12 cellular contexts compared by ENCODE assay signal in genomic region chr6:143694560-143694959, GRCh38. TPM values are rescaled to one million over a fixed set of nuclear protein-coding genes. Genes with fewer than 3 reads are reported as not detected.
A peak's percentile ranks its signal among the peaks of the same experiment; 100 is the strongest.
DNase-seq lines count a peak whose midpoint lies in the region; TF ChIP-seq lines count a peak whose summit lies in the region.
"Had no signal": no experiment of that assay in that cellular context is flagged by ENCODE, and none has a peak within 500 bp of the region (broad histone marks: within the 10 kb centered on the region; RNA-seq: fewer than 3 reads in every experiment).

No MANE protein-coding gene starts in this region.

- no CpG with 5 or more reads among the region's 7 CpGs for WGBS in mesendoderm (ENCODE audit: extremely low coverage, insufficient coverage, low lambda C conversion rate)

- H3K79me1 ChIP-seq in mesendoderm (ENCODE audit: low read length), result peaks cover 17% of the 10 kb centered on the region

- H3K9ac ChIP-seq in mesendoderm (ENCODE audit: low read length), result no peak overlapping the region

- no peak overlapping the region for H4K5ac ChIP-seq in mesendoderm (ENCODE audit: low read length)

- H3K9me3 ChIP-seq in ascending aorta, result no peaks in the 10 kb centered on the region
- H3K9me3 ChIP-seq: thyroid gland had no signal

- H3K4me3 Mint-ChIP-seq in HFFc6 (no peak overlapping the region), immature natural killer cell (no peak overlapping the region)
- H3K4me3 Mint-ChIP-seq: activated naive CD8-positive, alpha-beta T cell; T-cell had no signal

- H3K9me3 Mint-ChIP-seq in HFFc6, result no peaks in the 10 kb centered on the region
- H3K9me3 Mint-ChIP-seq in immature natural killer cell, result no peaks in the 10 kb centered on the region
- H3K9me3 Mint-ChIP-seq: T-cell had no signal

- H3K4ac ChIP-seq in mesendoderm (ENCODE audit: low read depth, low read length), result no peak overlapping the region

- no peak overlapping the region for H3K4me2 ChIP-seq in mesendoderm (ENCODE audit: low read length)

- peak overlapping the region; percentile 77 to 84 for H3K27ac ChIP-seq in ascending aorta
- H3K27ac ChIP-seq in mesendoderm (ENCODE audit: low read depth, low read length), result no peak overlapping the region
- H3K27ac ChIP-seq: thyroid gland had no signal

- no peak overlapping the region for H4K8ac ChIP-seq in mesendoderm (ENCODE audit: low read depth, low read length)

- no peak overlapping the region for H2BK5ac ChIP-seq in mesendoderm (ENCODE audit: low read length)

- no peak overlapping the region for H3K23ac ChIP-seq in mesendoderm (ENCODE audit: low read length)

- no peak overlapping the region for H3K4me3 ChIP-seq in ascending aorta
- no peak overlapping the region for H3K4me3 ChIP-seq in mesendoderm (ENCODE audit: low read length)
- H3K4me3 ChIP-seq: thyroid gland had no signal

- H3K79me2 ChIP-seq in mesendoderm (ENCODE audit: control insufficient read depth, insufficient read depth, low read length), result peaks cover 41% of the 10 kb centered on the region

- H3K4me1 Mint-ChIP-seq in HFFc6 (ENCODE audit: low read depth), result peaks cover 88% of the 10 kb centered on the region
- peaks cover 17 to 40% of the 10 kb centered on the region in 2 donors for H3K4me1 Mint-ChIP-seq in immature natural killer cell

- no peaks in the 10 kb centered on the region for H3K36me3 ChIP-seq in ascending aorta
- H3K36me3 ChIP-seq in mesendoderm (ENCODE audit: control insufficient read depth, insufficient read depth, low read length), result no peaks in the 10 kb centered on the region
- H3K36me3 ChIP-seq: thyroid gland had no signal

- no peaks in the 10 kb centered on the region for H3K27me3 ChIP-seq in ascending aorta
- H3K27me3 ChIP-seq in mesendoderm (ENCODE audit: insufficient read depth, low read length, poor library complexity), result no peaks in the 10 kb centered on the region
- H3K27me3 ChIP-seq: thyroid gland had no signal

- H3K27me3 Mint-ChIP-seq in HFFc6 (ENCODE audit: insufficient read depth), result peaks cover 5% of the 10 kb centered on the region; the same call in 1 of the 2 replicates
- peaks cover 0 to 4% (median 0%) of the 10 kb centered on the region in 3 donors for H3K27me3 Mint-ChIP-seq in immature natural killer cell (ENCODE audit: low read depth in 3 of 3)
- H3K27me3 Mint-ChIP-seq: activated naive CD8-positive, alpha-beta T cell; T-cell had no signal

- intact Hi-C loops in ascending aorta (cut with DNase I), result no loop called here

- no peak overlapping the region for H3K18ac ChIP-seq in mesendoderm (ENCODE audit: low read length)

- no peak overlapping the region for H2BK15ac ChIP-seq in mesendoderm (replicated peaks; ENCODE audit: low read depth)

- no peak overlapping the region for H2BK120ac ChIP-seq in mesendoderm (ENCODE audit: low read depth, low read length)

- no peak overlapping the region for H3K56ac ChIP-seq in mesendoderm (ENCODE audit: low read length)

- TF ChIP-seq CTCF in HFFc6 (IDR thresholded peaks at IDR 0.05) (no peak), ascending aorta (IDR thresholded peaks at IDR 0.05) (no peak)

- peak; percentile 11 for DNase-seq in activated CD4-positive, alpha-beta T cell treated with anti-CD3 and anti-CD28 coated beads for 48 hours
- no peak for DNase-seq in activated CD4-positive, alpha-beta T cell treated with anti-CD3 and anti-CD28 coated beads for 4 hours
- DNase-seq in HFFc6 (peak; percentile 19), ascending aorta (ENCODE audit: low spot score in 2 of 2) (no peak), mesendoderm (peak; percentile 37), immature natural killer cell (no peak), NCI-H1092 treated with DMSO at 0.1 percent for 48 hours (lab: John Stamatoyannopoulos, UW) (no peak), C1 segment of cervical spinal cord (lab: John Stamatoyannopoulos, UW) (no peak)
- DNase-seq: MV-4-11, T-cell, thyroid gland had no signal

- no peak overlapping the region for H3K27ac Mint-ChIP-seq in HFFc6
- H3K27ac Mint-ChIP-seq in immature natural killer cell, result no peak overlapping the region
- H3K27ac Mint-ChIP-seq: activated naive CD8-positive, alpha-beta T cell; T-cell had no signal

- H3K36me3 Mint-ChIP-seq in HFFc6 (ENCODE audit: low read depth) (peaks cover 10% of the 10 kb centered on the region), immature natural killer cell (no peaks in the 10 kb centered on the region)

- H3K4me1 ChIP-seq in ascending aorta, result peaks cover 13 to 71% of the 10 kb centered on the region in 2 donors
- peaks cover 2% of the 10 kb centered on the region for H3K4me1 ChIP-seq in mesendoderm (ENCODE audit: control insufficient read depth, low read depth, low read length)

- H2AK5ac ChIP-seq in mesendoderm (ENCODE audit: low read length), result no peak overlapping the region

RNA-seq across cellular contexts. Expression of gene PHACTR2, which starts 16.8 kb away (rescaled TPM):
- 10 to 100 TPM; 66.7 to 92.7 (median 84.1) TPM for total RNA-seq in HFFc6 (2021; fragmentation: NEBNext Ultra II Directional; extraction: Animal tissue kit (Norgen Biotek cat#: 25700))
- 112 TPM for total RNA-seq in ascending aorta
- 66.6 TPM for polyA plus RNA-seq in mesendoderm (2013, experiment 1 of 2)
- polyA plus RNA-seq in mesendoderm (2013, experiment 2 of 2), result 62.9 TPM
- polyA plus RNA-seq in immature natural killer cell, result 10 to 100 TPM in 1 of 3 donors, 1 to 10 TPM in 2; 3.5 to 16.5 (median 9.4) TPM

Comparison
In these comparisons a context has a peak if more than half of its experiments do, and no peak if none do; other contexts are left out.
1. DNase-seq: peak in activated CD4-positive, alpha-beta T cell treated with anti-CD3 and anti-CD28 coated beads for 48 hours (single experiment), HFFc6 (single experiment) and mesendoderm (single experiment); none in activated CD4-positive, alpha-beta T cell treated with anti-CD3 and anti-CD28 coated beads for 4 hours (0 of 2), ascending aorta (0 of 2), immature natural killer cell (0 of 3), NCI-H1092 treated with DMSO at 0.1 percent for 48 hours (single experiment) and C1 segment of cervical spinal cord (0 of 14).